In genomic region chr1:162412002-162412401, GRCh38 we compare ENCODE assay signal across 19 cellular contexts. TPM values are rescaled to one million over a fixed set of nuclear protein-coding genes. Genes with fewer than 3 reads are reported as not detected.
DNase-seq lines count a peak whose midpoint lies in the region; TF ChIP-seq lines count a peak whose summit lies in the region.
"Had no signal": no experiment of that assay in that cellular context is flagged by ENCODE, and none has a peak within 500 bp of the region (broad histone marks: within the 10 kb centered on the region; RNA-seq: fewer than 3 reads in every experiment).

Gene SH2D1B, minus strand, starts transcription at chr1:162412136. Its CDS starts 120 bp downstream, at chr1:162412016.

- no peaks in the 10 kb centered on the region for H3K79me2 ChIP-seq in H9 (ENCODE audit: insufficient read depth, low read length)

- no peak within 1 kb of the TSS for H3K4ac ChIP-seq in H9 (ENCODE audit: low read depth, low read length)
- H3K4ac ChIP-seq in neuronal stem cell (ENCODE audit: low read length), result no peak within 1 kb of the TSS

- H3K4me1 ChIP-seq in H9 (ENCODE audit: insufficient read depth, low read length) (no peaks in the 10 kb centered on the region), neuronal stem cell (ENCODE audit: control insufficient read depth in 2 of 2, insufficient read depth in 1 of 2, low read depth in 1 of 2, low read length in 2 of 2) (no peaks in the 10 kb centered on the region)
- H3K4me1 ChIP-seq: ascending aorta, esophagus muscularis mucosa, neural progenitor cell, right lobe of liver had no signal

- H3K27ac Mint-ChIP-seq in H9, result no peak within 1 kb of the TSS
- peak within 1 kb of the TSS; percentile 71 for H3K27ac Mint-ChIP-seq in activated T-helper 2 cell treated with anti-CD3 and anti-CD28 coated beads, Interferon-gamma antibody, Interleukin-2, Interleukin-4, amounts not matched to agents 10 μg/mL and 5 μg/mL and 100 μg/mL, durations not matched to agents 14 hours and 24 hours and 36 hours
- H3K27ac Mint-ChIP-seq: activated CD8-positive, alpha-beta memory T cell treated with anti-CD3 and anti-CD28 coated beads, Interleukin-2, amount 10 ng/mL, durations not matched to agents 7 days and 5 days; neural progenitor cell; T-cell had no signal

- peaks cover 0 to 7% (median 7%) of the 10 kb centered on the region in 3 experiments; a peak in 3 of 7 replicates for H3K36me3 Mint-ChIP-seq in H9 (ENCODE audit: insufficient read depth in 1 of 3, low read depth in 3 of 3)
- H3K36me3 Mint-ChIP-seq in activated T-helper 2 cell treated with anti-CD3 and anti-CD28 coated beads, Interferon-gamma antibody, Interleukin-2, Interleukin-4, amounts not matched to agents 10 μg/mL and 5 μg/mL and 100 μg/mL, durations not matched to agents 14 hours and 24 hours and 36 hours (ENCODE audit: low read depth), result no peaks in the 10 kb centered on the region
- H3K36me3 Mint-ChIP-seq: activated CD8-positive, alpha-beta memory T cell treated with anti-CD3 and anti-CD28 coated beads, Interleukin-2, amount 10 ng/mL, durations not matched to agents 7 days and 5 days; CD8-positive, alpha-beta memory T cell; neural progenitor cell; T-cell had no signal

- H3K23ac ChIP-seq in H9 (ENCODE audit: insufficient read length, low read depth, low read length) (no peak within 1 kb of the TSS), neuronal stem cell (ENCODE audit: low read depth, low read length, poor library complexity) (no peak within 1 kb of the TSS)

- H2AFZ ChIP-seq in H9 (ENCODE audit: low read length), result no peak within 1 kb of the TSS
- H2AFZ ChIP-seq in neuronal stem cell (ENCODE audit: low read length), result no peak within 1 kb of the TSS
- H2AFZ ChIP-seq: neural progenitor cell had no signal

- H4K20me1 ChIP-seq in H9 (ENCODE audit: control insufficient read depth, insufficient read depth, insufficient read length), result no peaks in the 10 kb centered on the region

- no peak within 1 kb of the TSS for H3T11ph ChIP-seq in H9 (ENCODE audit: low read length)

- no peaks in the 10 kb centered on the region for H3K9me3 ChIP-seq in H9 (ENCODE audit: control insufficient read depth, low read depth, low read length)
- no peaks in the 10 kb centered on the region for H3K9me3 ChIP-seq in neuronal stem cell (replicated peaks in 1 of 2; ENCODE audit: control insufficient read depth in 2 of 2, insufficient read depth in 1 of 2, low read depth in 1 of 2, low read length in 2 of 2)
- H3K9me3 ChIP-seq: ascending aorta, esophagus muscularis mucosa, right lobe of liver had no signal

- H2AK5ac ChIP-seq in H9 (ENCODE audit: insufficient read length, low read length), result no peak within 1 kb of the TSS
- H2AK5ac ChIP-seq in neuronal stem cell (ENCODE audit: low read depth, low read length), result no peak within 1 kb of the TSS

- no peak within 1 kb of the TSS for H3K4me3 Mint-ChIP-seq in H9
- no peak within 1 kb of the TSS for H3K4me3 Mint-ChIP-seq in activated T-helper 2 cell treated with anti-CD3 and anti-CD28 coated beads, Interferon-gamma antibody, Interleukin-2, Interleukin-4, amounts not matched to agents 10 μg/mL and 5 μg/mL and 100 μg/mL, durations not matched to agents 14 hours and 24 hours and 36 hours (ENCODE audit: low read depth)
- H3K4me3 Mint-ChIP-seq: activated CD8-positive, alpha-beta memory T cell treated with anti-CD3 and anti-CD28 coated beads, Interleukin-2, amount 10 ng/mL, durations not matched to agents 7 days and 5 days; CD8-positive, alpha-beta memory T cell; neural progenitor cell had no signal

- no peaks in the 10 kb centered on the region for H3K23me2 ChIP-seq in H9 (ENCODE audit: insufficient read length, low read depth, low read length, poor library complexity, severe bottlenecking)

- peaks cover 11 to 12% of the 10 kb centered on the region in 2 experiments; a peak in 4 of 5 replicates for H3K9me3 Mint-ChIP-seq in H9
- H3K9me3 Mint-ChIP-seq in activated T-helper 2 cell treated with anti-CD3 and anti-CD28 coated beads, Interferon-gamma antibody, Interleukin-2, Interleukin-4, amounts not matched to agents 10 μg/mL and 5 μg/mL and 100 μg/mL, durations not matched to agents 14 hours and 24 hours and 36 hours, result no peaks in the 10 kb centered on the region
- H3K9me3 Mint-ChIP-seq: T-cell had no signal

- TF ChIP-seq CTCF in H9 (conservative IDR thresholded peaks at IDR 0.05), result no peak

- no peak within 1 kb of the TSS for H2BK5ac ChIP-seq in H9 (ENCODE audit: insufficient read length, low read length)
- H2BK5ac ChIP-seq in neuronal stem cell (ENCODE audit: low read length), result no peak within 1 kb of the TSS

- peaks cover 3 to 4% of the 10 kb centered on the region in 2 experiments; a peak in 2 of 4 replicates for H3K4me1 Mint-ChIP-seq in H9
- H3K4me1 Mint-ChIP-seq in activated T-helper 2 cell treated with anti-CD3 and anti-CD28 coated beads, Interferon-gamma antibody, Interleukin-2, Interleukin-4, amounts not matched to agents 10 μg/mL and 5 μg/mL and 100 μg/mL, durations not matched to agents 14 hours and 24 hours and 36 hours (ENCODE audit: low read depth), result peaks cover 13% of the 10 kb centered on the region
- H3K4me1 Mint-ChIP-seq: activated CD8-positive, alpha-beta memory T cell treated with anti-CD3 and anti-CD28 coated beads, Interleukin-2, amount 10 ng/mL, durations not matched to agents 7 days and 5 days; CD8-positive, alpha-beta memory T cell; T-cell had no signal

- H4K8ac ChIP-seq in H9 (replicated peaks; ENCODE audit: insufficient read length, low read depth, low read length) (peak within 1 kb of the TSS; percentile 19), neuronal stem cell (ENCODE audit: low read depth, low read length) (no peak within 1 kb of the TSS)

- DNase-seq in A172 (ENCODE audit: low spot score) (peak; percentile 95), H9 (no peak), kidney tubule cell (ENCODE audit: low spot score) (peak; percentile 64), neuronal stem cell (ENCODE audit: low spot score) (no peak), HCEC 1CT (no peak), glomerular visceral epithelial cell (ENCODE audit: extremely low spot score) (no peak)
- DNase-seq in activated T-helper 2 cell treated with anti-CD3 and anti-CD28 coated beads, Interferon-gamma antibody, Interleukin-2, Interleukin-4, amounts not matched to agents 10 μg/mL and 5 μg/mL and 100 μg/mL, durations not matched to agents 14 hours and 24 hours and 36 hours (ENCODE audit: low spot score), result no peak
- no peak for DNase-seq in activated CD4-positive, alpha-beta T cell treated with anti-CD3 and anti-CD28 coated beads, Interleukin-2, amount 50 U/mL, for 1 hour
- DNase-seq: activated CD8-positive, alpha-beta memory T cell treated with anti-CD3 and anti-CD28 coated beads, Interleukin-2, amount 10 ng/mL, durations not matched to agents 7 days and 5 days; activated gamma-delta T cell treated with Interleukin-2 at 50 U/mL for 16 hours; CD8-positive, alpha-beta memory T cell; DND-41; NCI-H345; right lobe of liver; SHP77 had no signal

- H3K79me1 ChIP-seq in H9 (ENCODE audit: insufficient read depth, low read depth, low read length, poor library complexity, severe bottlenecking) (no peaks in the 10 kb centered on the region), neuronal stem cell (ENCODE audit: low read depth, low read length) (no peaks in the 10 kb centered on the region)

- H2BK12ac ChIP-seq in H9 (ENCODE audit: insufficient read length, low read depth, low read length) (no peak within 1 kb of the TSS), neuronal stem cell (ENCODE audit: low read length) (no peak within 1 kb of the TSS)

- H3K18ac ChIP-seq in H9 (ENCODE audit: insufficient read length, low read depth, low read length), result no peak within 1 kb of the TSS
- no peak within 1 kb of the TSS for H3K18ac ChIP-seq in neuronal stem cell (ENCODE audit: low read length)

- H2BK120ac ChIP-seq in H9 (ENCODE audit: low read depth, low read length, poor library complexity, severe bottlenecking), result no peak within 1 kb of the TSS
- H2BK120ac ChIP-seq in neuronal stem cell (ENCODE audit: low read depth, low read length), result no peak within 1 kb of the TSS

- no peaks in the 10 kb centered on the region for H3K36me3 ChIP-seq in neuronal stem cell (replicated peaks in 1 of 2; ENCODE audit: control insufficient read depth in 2 of 2, insufficient read depth in 2 of 2, low read length in 2 of 2)
- H3K36me3 ChIP-seq: ascending aorta, esophagus muscularis mucosa, neural progenitor cell, right lobe of liver had no signal

- no peak within 1 kb of the TSS for H3K9ac ChIP-seq in H9 (ENCODE audit: extremely low read depth, insufficient read length, low read length)
- no peak within 1 kb of the TSS for H3K9ac ChIP-seq in neuronal stem cell (ENCODE audit: low read depth, low read length, poor library complexity)
- H3K9ac ChIP-seq: neural progenitor cell had no signal

- H3K4me2 ChIP-seq in H9 (ENCODE audit: insufficient read depth, insufficient read length, low read length) (no peak within 1 kb of the TSS), neuronal stem cell (ENCODE audit: insufficient read depth, low read length, poor library complexity, severe bottlenecking) (no peak within 1 kb of the TSS)
- H3K4me2 ChIP-seq: neural progenitor cell had no signal

- no peak within 1 kb of the TSS for H2BK15ac ChIP-seq in H9 (ENCODE audit: low read depth, low read length)
- H2BK15ac ChIP-seq in neuronal stem cell (ENCODE audit: low read length), result no peak within 1 kb of the TSS

- H4K91ac ChIP-seq in H9 (ENCODE audit: insufficient read length, low read depth, low read length), result no peak within 1 kb of the TSS
- no peak within 1 kb of the TSS for H4K91ac ChIP-seq in neuronal stem cell (ENCODE audit: low read depth, low read length, poor library complexity)

- H3K4me3 ChIP-seq in neuronal stem cell (ENCODE audit: low read length in 2 of 2), result no peak within 1 kb of the TSS
- H3K4me3 ChIP-seq: ascending aorta, esophagus muscularis mucosa, neural progenitor cell, right lobe of liver had no signal

- intact Hi-C loops in activated T-helper 2 cell treated with anti-CD3 and anti-CD28 coated beads, Interferon-gamma antibody, Interleukin-2, Interleukin-4, amounts not matched to agents 10 μg/mL and 5 μg/mL and 100 μg/mL, durations not matched to agents 14 hours and 24 hours and 36 hours (cut with micrococcal nuclease), result no loop called here

- H3K27me3 ChIP-seq in H9 (ENCODE audit: insufficient read depth, low read length) (no peaks in the 10 kb centered on the region), neuronal stem cell (ENCODE audit: control insufficient read depth in 3 of 3, insufficient read depth in 3 of 3, low read depth in 1 of 3, low read length in 3 of 3) (peaks cover 0 to 4% (median 0%) of the 10 kb centered on the region in 3 experiments)
- H3K27me3 ChIP-seq: ascending aorta, neural progenitor cell, right lobe of liver had no signal

- no peak within 1 kb of the TSS for H3K56ac ChIP-seq in H9 (ENCODE audit: insufficient read length, low read depth, low read length)

- peaks cover 2% of the 10 kb centered on the region; the same call in 1 of the 2 replicates for H3K27me3 Mint-ChIP-seq in H9 (ENCODE audit: low read depth)
- H3K27me3 Mint-ChIP-seq in activated T-helper 2 cell treated with anti-CD3 and anti-CD28 coated beads, Interferon-gamma antibody, Interleukin-2, Interleukin-4, amounts not matched to agents 10 μg/mL and 5 μg/mL and 100 μg/mL, durations not matched to agents 14 hours and 24 hours and 36 hours (ENCODE audit: low read depth), result no peaks in the 10 kb centered on the region

- H3K14ac ChIP-seq in H9 (ENCODE audit: insufficient read depth, low read length), result no peak within 1 kb of the TSS
- H3K14ac ChIP-seq in neuronal stem cell (ENCODE audit: low read length), result no peak within 1 kb of the TSS

- no peak within 1 kb of the TSS for H4K5ac ChIP-seq in H9 (ENCODE audit: insufficient read length, low read depth, low read length)

- H2BK20ac ChIP-seq in H9 (ENCODE audit: low read depth, low read length, poor library complexity, severe bottlenecking), result no peak within 1 kb of the TSS

- WGBS in H9 (ENCODE audit: extremely low coverage, insufficient read length, low lambda C conversion rate), result no CpG with 5 or more reads among the region's 3 CpGs
- WGBS in neuronal stem cell (ENCODE audit: extremely low coverage in 2 of 2, insufficient read length in 2 of 2, insufficient replicate concordance in 1 of 2), 2 donors, result no CpG with 5 or more reads among the region's 3 CpGs

- H3K27ac ChIP-seq in H9 (ENCODE audit: insufficient read length, low read depth, low read length) (no peak within 1 kb of the TSS), neuronal stem cell (replicated peaks; ENCODE audit: low read length) (no peak within 1 kb of the TSS)
- H3K27ac ChIP-seq: ascending aorta, esophagus muscularis mucosa, neural progenitor cell, right lobe of liver had no signal

RNA-seq across cellular contexts. Expression of gene SH2D1B, which starts in this region (rescaled TPM):
- total RNA-seq in A172 (2014; rRNA removed; shearing (Covaris generic)), result 0.03 and 0.05 TPM in 2 replicates
- total RNA-seq in H9 (2021), result not detected in 2 replicates
- 0.84 and 1.0 TPM in 2 replicates for total RNA-seq in activated T-helper 2 cell treated with anti-CD3 and anti-CD28 coated beads, Interferon-gamma antibody, Interleukin-2, Interleukin-4, amounts not matched to agents 10 μg/mL and 5 μg/mL and 100 μg/mL, durations not matched to agents 14 hours and 24 hours and 36 hours
- not detected for polyA plus RNA-seq in neuronal stem cell (2013, experiment 1 of 2)
- polyA plus RNA-seq in neuronal stem cell (2013, experiment 2 of 2), result not detected
- total RNA-seq: activated CD8-positive, alpha-beta memory T cell treated with anti-CD3 and anti-CD28 coated beads, Interleukin-2, amount 10 ng/mL, durations not matched to agents 7 days and 5 days; ascending aorta; CD8-positive, alpha-beta memory T cell had no signal

Comparison
In these comparisons a context has a peak if more than half of its experiments do, and no peak if none do; other contexts are left out.
1. Peak in DNase-seq in A172; RNA of the gene not detected or under 1 TPM.